Comparison of ENCODE assay signal across 1 cellular context in genomic region chr1:92441316-92442311, GRCh38.
TF ChIP-seq lines count a peak whose summit lies in the region.

No MANE protein-coding gene starts in this region.

TF ChIP-seq in K562, 482 proteins besides CTCF, POLR2A, EP300 and RAD21 (continued from another document):
- TF ChIP-seq TRIM25 (IDR thresholded peaks at IDR 0.05; ENCODE audit: borderline replicate concordance) = no peak
- no peak for TF ChIP-seq ZNF318 (IDR thresholded peaks at IDR 0.05; ENCODE audit: borderline replicate concordance in 1 of 2, low read depth in 1 of 2)
- TF ChIP-seq ZNF175 (CRISPR knock-in tag; IDR thresholded peaks at IDR 0.05; ENCODE audit: low read depth) = no peak
- TF ChIP-seq EGR1 (conservative IDR thresholded peaks at IDR 0.05) = peak; percentile 66
- peak; percentile 87 for TF ChIP-seq ZBTB33 (CRISPR knock-in tag; IDR thresholded peaks at IDR 0.05)
- TF ChIP-seq MTF1 (CRISPR knock-in tag; IDR thresholded peaks at IDR 0.05; ENCODE audit: borderline replicate concordance) = no peak
- no peak for TF ChIP-seq NFRKB (IDR thresholded peaks at IDR 0.05; ENCODE audit: low read depth)
- no peak for TF ChIP-seq TAF1 (IDR thresholded peaks at IDR 0.05; ENCODE audit: control insufficient read depth, extremely low read depth, insufficient read depth, low read length, severe bottlenecking)
- no peak for TF ChIP-seq NUFIP1 (IDR thresholded peaks at IDR 0.05; ENCODE audit: partially characterized antibody)
- TF ChIP-seq C11orf30 (IDR thresholded peaks at IDR 0.05; ENCODE audit: low read depth) = peak; percentile 33; the same call in 1 of the 2 replicates
- no peak for TF ChIP-seq ZEB2 (IDR thresholded peaks at IDR 0.05)
- TF ChIP-seq ZFX (CRISPR knock-in tag; IDR thresholded peaks at IDR 0.05) = no peak
- TF ChIP-seq SREBF2 (CRISPR knock-in tag; IDR thresholded peaks at IDR 0.05) = no peak
- TF ChIP-seq PATZ1 (CRISPR knock-in tag; IDR thresholded peaks at IDR 0.05; ENCODE audit: borderline replicate concordance) = no peak
- TF ChIP-seq CEBPZ (IDR thresholded peaks at IDR 0.05; ENCODE audit: borderline replicate concordance, low read depth, low read length) = no peak
TF ChIP-seq in K562: peak in this region for 5.
